In genomic region chr16:8862309-8863130, GRCh38 we compare ENCODE assay signal across 2 cellular contexts.
A peak's percentile ranks its signal among the peaks of the same experiment; 100 is the strongest.
TF ChIP-seq lines count a peak whose summit lies in the region.

No MANE protein-coding gene starts in this region.

TF ChIP-seq in GM12891, 5 proteins besides CTCF, POLR2A, EP300 and RAD21:
- TF ChIP-seq POU2F2 (IDR thresholded peaks at IDR 0.05; ENCODE audit: low read depth, low read length) (0 out of 2 replicates have a peak, but pooled peaks have one; percentile 8), PAX5 (IDR thresholded peaks at IDR 0.05; ENCODE audit: insufficient read depth, low read length, severe bottlenecking) (no peak)

TF ChIP-seq in H1, 55 proteins besides CTCF, POLR2A, EP300 and RAD21:
- TF ChIP-seq POLR2AphosphoS5 (IDR thresholded peaks at IDR 0.05; ENCODE audit: low read depth, low read length) (peak; percentile 52; the same call in 1 of the 2 replicates), JUN (IDR thresholded peaks at IDR 0.05; ENCODE audit: low read depth, low read length) (no peak)
